Comparison of ENCODE assay signal across 39 cellular contexts in genomic region chr22:32307055-32307454, GRCh38. TPM values are rescaled to one million over a fixed set of nuclear protein-coding genes. Genes with fewer than 3 reads are reported as not detected.
"Had no signal": no experiment of that assay in that cellular context is flagged by ENCODE, and none has a peak within 500 bp of the region (broad histone marks: within the 10 kb centered on the region; RNA-seq: fewer than 3 reads in every experiment).

No MANE protein-coding gene starts in this region.

- H3K9ac ChIP-seq: KMS-11 had no signal

- DNase-seq: Karpas-422, Kasumi-1, MG63, MM.1S, MV-4-11, NCI-H1048, NCI-H1092, NCI-H1092 treated with DMSO at 0.1 percent for 48 hours, NCI-H1105, NCI-H1105 treated with DMSO at 0.1 percent for 48 hours, NCI-H1417, NCI-H1417 treated with DMSO at 0.1 percent for 48 hours, NCI-H1436, NCI-H1436 treated with DMSO at 0.1 percent for 48 hours, NCI-H146, NCI-H1694, NCI-H1694 treated with DMSO at 0.1 percent for 48 hours, NCI-H187, NCI-H187 treated with DMSO at 0.1 percent for 48 hours, NCI-H1930, NCI-H2029, NCI-H2029 treated with DMSO at 0.1 percent for 48 hours, NCI-H2081, NCI-H2081 treated with DMSO at 0.1 percent for 48 hours, NCI-H2107, NCI-H2171, NCI-H2171 treated with DMSO at 0.1 percent for 48 hours, NCI-H2227 treated with DMSO at 0.1 percent for 48 hours, NCI-H226, NCI-H345, NCI-H446, NCI-H446 treated with DMSO at 0.1 percent for 48 hours, NCI-H510A, NCI-H510A treated with DMSO at 0.1 percent for 48 hours had no signal

- H3K27ac ChIP-seq: KMS-11 had no signal

- H3K27me3 ChIP-seq: MG63 had no signal

- H3K9me3 ChIP-seq: MG63 had no signal

- H3K36me3 ChIP-seq: MG63 had no signal

- H3K4me2 ChIP-seq: KMS-11 had no signal

- H3K4me3 ChIP-seq: MG63 had no signal

RNA-seq across cellular contexts. Expression of gene RFPL3, which starts 50.6 kb away (rescaled TPM):
- total RNA-seq: LHCN-M2, M059J, MCF 10A, NCI-H460 had no signal

RNA-seq across cellular contexts. Expression of gene SLC5A4, which starts 51.9 kb away (rescaled TPM):
- total RNA-seq: LHCN-M2, M059J, MCF 10A, NCI-H460 had no signal
